Comparison of ENCODE assay signal across 24 cellular contexts in the genomic region with DNA sequence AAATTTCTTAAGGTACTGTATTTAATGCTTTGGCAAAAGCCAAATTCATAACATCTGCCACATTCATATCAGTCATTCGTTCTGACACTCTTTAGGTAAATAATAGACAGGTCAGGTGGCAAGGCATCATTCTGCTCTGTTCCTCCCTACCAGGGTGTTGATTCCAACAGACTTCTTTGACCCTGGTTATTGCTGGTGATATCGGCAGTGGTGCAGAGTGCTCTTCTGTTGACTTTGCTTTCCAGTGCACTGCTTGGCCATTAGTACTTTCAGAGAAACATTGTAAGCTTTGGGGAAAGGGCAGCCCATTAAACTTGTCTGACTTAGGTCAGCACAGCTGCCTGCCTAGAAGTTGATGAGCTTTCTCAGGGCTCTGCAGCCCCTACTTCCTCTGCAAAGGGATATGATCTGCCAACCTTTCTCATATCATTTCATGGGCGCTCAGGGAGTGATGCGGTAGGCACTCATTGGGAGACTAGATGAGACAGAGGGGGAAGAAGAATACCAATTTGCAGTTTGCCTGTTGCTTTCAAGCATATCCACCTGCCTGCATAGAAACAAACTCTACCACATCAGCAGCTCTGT.
DNase-seq lines count a peak whose midpoint lies in the region; ATAC-seq, FAIRE-seq and TF ChIP-seq lines count a peak whose summit lies in the region.
"Had no signal": no experiment of that assay in that cellular context is flagged by ENCODE, and none has a peak within 500 bp of the region (broad histone marks: within the 10 kb centered on the region; RNA-seq: fewer than 3 reads in every experiment).

No MANE protein-coding gene starts in this region.

- peak overlapping the region; percentile 7 for H3K27ac Mint-ChIP-seq in MCF 10A (ENCODE audit: low read depth, unreplicated experiment)
- H3K27ac Mint-ChIP-seq in type B pancreatic cell = peak overlapping the region; percentile 17

- DNase-seq in MCF 10A (ENCODE audit: unreplicated experiment) = no peak
- DNase-seq in breast epithelium (ENCODE audit: low spot score in 2 of 2) = no peak
- DNase-seq in body of pancreas = no peak
- no peak for DNase-seq in left lung
- no peak for DNase-seq in type B pancreatic cell (ENCODE audit: extremely low spot score, unreplicated experiment)
- DNase-seq in NCI-H345 treated with DMSO at 0.1 percent for 48 hours (lab: John Stamatoyannopoulos, UW; ENCODE audit: unreplicated experiment) = no peak
- no peak for DNase-seq in kidney
- no peak for DNase-seq in COLO829 (ENCODE audit: low spot score)
- DNase-seq: AML-193, COR-L47, DMS 273 treated with DMSO at 0.1 percent for 48 hours, DMS79 treated with DMSO at 0.1 percent for 48 hours, GM23248, KBM-7, NCI-H1105, NCI-H146, NCI-H2029, PC-9, RPMI8226, SHP77 had no signal

- H3K36me3 ChIP-seq in breast epithelium (no peaks in the 10 kb centered on the region), body of pancreas (replicated peaks in 1 of 2; ENCODE audit: insufficient read depth in 1 of 2, low read depth in 2 of 2) (peaks cover 4 to 9% of the 10 kb centered on the region in 2 donors), left lung (peaks cover 0 to 28% of the 10 kb centered on the region in 2 donors), kidney (ENCODE audit: control insufficient read depth in 1 of 2, insufficient read depth in 2 of 2, low read length in 2 of 2) (peaks cover 7 to 10% of the 10 kb centered on the region in 2 donors)

- ATAC-seq in body of pancreas (peak; percentile 24), left lung (peak; percentile 12)
- ATAC-seq: GM12878, HepG2 had no signal

- H3K36me3 Mint-ChIP-seq in MCF 10A (ENCODE audit: insufficient read depth, unreplicated experiment) (peaks cover 68% of the 10 kb centered on the region), type B pancreatic cell (peaks cover 36% of the 10 kb centered on the region)

- TF ChIP-seq POLR2A in breast epithelium (IDR thresholded peaks at IDR 0.05) (no peak), body of pancreas (IDR thresholded peaks at IDR 0.05) (no peak)

- H3K4me1 ChIP-seq in breast epithelium (no peaks in the 10 kb centered on the region), body of pancreas (peaks cover 40% of the 10 kb centered on the region), left lung (peaks cover 10 to 23% of the 10 kb centered on the region in 2 donors), kidney (ENCODE audit: control insufficient read depth in 1 of 2, insufficient read depth in 1 of 2, low read depth in 1 of 2, low read length in 2 of 2) (no peaks in the 10 kb centered on the region)
- H3K4me1 ChIP-seq: HAP-1 had no signal

- H3K9ac ChIP-seq in kidney (ENCODE audit: low read length in 2 of 2) = no peak overlapping the region
- H3K9ac ChIP-seq: GM23248 had no signal

- H3K27me3 ChIP-seq in breast epithelium = no peaks in the 10 kb centered on the region
- no peaks in the 10 kb centered on the region for H3K27me3 ChIP-seq in body of pancreas
- H3K27me3 ChIP-seq in left lung = no peaks in the 10 kb centered on the region

- 58 to 79% methylated on average over 4 of the region's 4 CpGs for WGBS in body of pancreas, 2 donors

- H3K4me3 Mint-ChIP-seq in MCF 10A (ENCODE audit: unreplicated experiment) (no peak overlapping the region), type B pancreatic cell (no peak overlapping the region)

- CTCF ChIA-PET in MCF 10A (lab: Yijun Ruan, JAX) = interaction anchor here (0.8 to 1.3 kb wide), 2 partner anchors 100 to 184 kb away, joined by 3 to 5 read pairs; no protein-coding TSS in a partner anchor

- H3K27me3 Mint-ChIP-seq in MCF 10A (ENCODE audit: insufficient read depth, unreplicated experiment) (no peaks in the 10 kb centered on the region), type B pancreatic cell (no peaks in the 10 kb centered on the region)

- TF ChIP-seq CTCF in MCF 10A (IDR thresholded peaks at IDR 0.05; ENCODE audit: unreplicated experiment) (no peak), breast epithelium (IDR thresholded peaks at IDR 0.05) (no peak), body of pancreas (IDR thresholded peaks at IDR 0.05) (no peak), left lung (IDR thresholded peaks at IDR 0.05) (no peak), type B pancreatic cell (conservative IDR thresholded peaks at IDR 0.05) (no peak), kidney (IDR thresholded peaks at IDR 0.05; ENCODE audit: borderline replicate concordance, extremely low read depth, insufficient read depth) (no peak)

- H3K4me3 ChIP-seq in breast epithelium (no peak overlapping the region), body of pancreas (no peak overlapping the region), left lung (no peak overlapping the region), kidney (ENCODE audit: low read length in 2 of 2) (no peak overlapping the region)
- H3K4me3 ChIP-seq: GM12878, GM23248, HAP-1, PC-9 had no signal

- H3K9me3 ChIP-seq in breast epithelium (no peaks in the 10 kb centered on the region), body of pancreas (no peaks in the 10 kb centered on the region), left lung (no peaks in the 10 kb centered on the region), kidney (ENCODE audit: control insufficient read depth in 1 of 2, low read length in 2 of 2) (no peaks in the 10 kb centered on the region)
- H3K9me3 ChIP-seq: HAP-1 had no signal

- FAIRE-seq in kidney (lab: Jason Lieb, UNC) = no peak
- FAIRE-seq: GM12878, HepG2 had no signal

- POLR2A ChIA-PET in MCF 10A (lab: Yijun Ruan, JAX) = interaction anchor here (0.9 to 1.1 kb wide), 2 partner anchors 14 to 154 kb away, joined by 3 read pairs; no protein-coding TSS in a partner anchor

- intact Hi-C loops in MCF 10A (cut with micrococcal nuclease) (no loop called here), breast epithelium (cut with DNase I; ENCODE audit: low total_unique reads) (no loop called here), body of pancreas (cut with DNase I) (no loop called here), left lung (cut with DNase I) (no loop called here), kidney (cut with DNase I) (no loop called here)

- H3K27ac ChIP-seq in breast epithelium = no peak overlapping the region
- no peak overlapping the region for H3K27ac ChIP-seq in body of pancreas
- H3K27ac ChIP-seq in left lung = peak overlapping the region in 1 of 2 donors; percentile 33
- H3K27ac ChIP-seq in kidney (ENCODE audit: low read depth in 2 of 2, low read length in 2 of 2) = no peak overlapping the region
- H3K27ac ChIP-seq: GM23248, HL-60, PC-9 had no signal

- no TSS peak for BruUV-seq in MCF 10A (replicated peaks; lab: Mats Ljungman, UMichigan)

- H3K9me3 Mint-ChIP-seq in MCF 10A (ENCODE audit: unreplicated experiment) (no peaks in the 10 kb centered on the region), type B pancreatic cell (no peaks in the 10 kb centered on the region)

- H3K4me1 Mint-ChIP-seq in MCF 10A (ENCODE audit: insufficient read depth, unreplicated experiment) (peaks cover 10% of the 10 kb centered on the region), type B pancreatic cell (ENCODE audit: unreplicated experiment) (peaks cover 21% of the 10 kb centered on the region)
